In genomic region chr9:34633851-34634550, GRCh38 we compare ENCODE assay signal across 8 cellular contexts. TPM values are rescaled to one million over a fixed set of nuclear protein-coding genes. Genes with fewer than 3 reads are reported as not detected.
A peak's percentile ranks its signal among the peaks of the same experiment; 100 is the strongest.
DNase-seq lines count a peak whose midpoint lies in the region; ATAC-seq and TF ChIP-seq lines count a peak whose summit lies in the region.

No MANE protein-coding gene starts in this region.

- peaks cover 20% of the 10 kb centered on the region for H3K27me3 Mint-ChIP-seq in activated CD4-positive, alpha-beta memory T cell treated with anti-CD3 and anti-CD28 coated beads, Interleukin-2, amount 10 ng/mL, durations not matched to agents 7 days and 5 days
- peaks cover 19 to 20% of the 10 kb centered on the region in 2 donors for H3K27me3 Mint-ChIP-seq in effector memory CD8-positive, alpha-beta T cell

- TF ChIP-seq CTCF in HFF-Myc (IDR thresholded peaks at IDR 0.05; ENCODE audit: low read depth, low read length, missing control alignments) = peak; percentile 89

- no peak overlapping the region for H3K27ac Mint-ChIP-seq in activated CD4-positive, alpha-beta memory T cell treated with anti-CD3 and anti-CD28 coated beads, Interleukin-2, amount 10 ng/mL, durations not matched to agents 7 days and 5 days
- H3K27ac Mint-ChIP-seq in effector memory CD8-positive, alpha-beta T cell = peak overlapping the region in 1 of 2 donors; percentile 20

- POLR2A ChIA-PET in activated CD4-positive, alpha-beta memory T cell treated with anti-CD3 and anti-CD28 coated beads, Interleukin-2, amount 10 ng/mL, durations not matched to agents 7 days and 5 days (lab: Charles Lee) = interaction anchor here (0.6 to 7.0 kb wide), 9 partner anchors 9 to 22 kb away, joined by 3 to 96 read pairs (median 4); partner anchors contain the start of genes DCTN3, GALT and RPP25L

- H3K4me1 Mint-ChIP-seq in activated CD4-positive, alpha-beta memory T cell treated with anti-CD3 and anti-CD28 coated beads, Interleukin-2, amount 10 ng/mL, durations not matched to agents 7 days and 5 days = peaks cover 49% of the 10 kb centered on the region
- peaks cover 33 to 41% of the 10 kb centered on the region in 2 donors for H3K4me1 Mint-ChIP-seq in effector memory CD8-positive, alpha-beta T cell (ENCODE audit: low read depth in 2 of 2)

- no peak overlapping the region for H3K4me3 Mint-ChIP-seq in activated CD4-positive, alpha-beta memory T cell treated with anti-CD3 and anti-CD28 coated beads, Interleukin-2, amount 10 ng/mL, durations not matched to agents 7 days and 5 days
- H3K4me3 Mint-ChIP-seq in effector memory CD8-positive, alpha-beta T cell = no peak overlapping the region

- peak; percentile 23 for ATAC-seq in effector memory CD8-positive, alpha-beta T cell (replicated peaks)
- no peak for ATAC-seq in HG03520 (IDR thresholded peaks at IDR 0.05; ENCODE audit: unreplicated experiment)

- H3K9me3 Mint-ChIP-seq in activated CD4-positive, alpha-beta memory T cell treated with anti-CD3 and anti-CD28 coated beads, Interleukin-2, amount 10 ng/mL, durations not matched to agents 7 days and 5 days = no peaks in the 10 kb centered on the region
- H3K9me3 Mint-ChIP-seq in effector memory CD8-positive, alpha-beta T cell = no peaks in the 10 kb centered on the region

- H3K36me3 Mint-ChIP-seq in activated CD4-positive, alpha-beta memory T cell treated with anti-CD3 and anti-CD28 coated beads, Interleukin-2, amount 10 ng/mL, durations not matched to agents 7 days and 5 days (ENCODE audit: low read depth) = peaks cover 15% of the 10 kb centered on the region
- H3K36me3 Mint-ChIP-seq in effector memory CD8-positive, alpha-beta T cell (ENCODE audit: insufficient read depth) = peaks cover 14% of the 10 kb centered on the region

- CTCF ChIA-PET in activated CD4-positive, alpha-beta memory T cell treated with anti-CD3 and anti-CD28 coated beads, Interleukin-2, amount 10 ng/mL, durations not matched to agents 7 days and 5 days (lab: Charles Lee) = interaction anchor here (0.7 to 8.5 kb wide), 20 partner anchors 8 to 392 kb away, joined by 3 to 131 read pairs (median 4); partner anchors contain the start of genes CCL27, DCTN3, GALT and IL11RA

- H3K4me3 ChIP-seq in HFF-Myc (replicated peaks; ENCODE audit: low read depth, low read length) = no peak overlapping the region

- DNase-seq in DMS 273 treated with DMSO at 0.1 percent for 48 hours (lab: John Stamatoyannopoulos, UW) = peak; percentile 34
- no peak for DNase-seq in HFF-Myc (ENCODE audit: extremely low read depth, low read depth)
- DNase-seq in NCI-H774 (lab: John Stamatoyannopoulos, UW) = peak; percentile 22
- DNase-seq in activated CD4-positive, alpha-beta memory T cell treated with anti-CD3 and anti-CD28 coated beads, Interleukin-2, amount 10 ng/mL, durations not matched to agents 7 days and 5 days = peak; percentile 80
- DNase-seq in effector memory CD8-positive, alpha-beta T cell = peak; percentile 67 to 74 (median 72)
- DNase-seq in midbrain (lab: John Stamatoyannopoulos, UW) = peak; percentile 72
- peak; percentile 83 for DNase-seq in stimulated activated CD8-positive, alpha-beta memory T cell treated with anti-CD3 and anti-CD28 coated beads, Interleukin-4, amount 100 ng/mL, for 48 hours

RNA-seq across cellular contexts. Expression of gene SIGMAR1, which starts 3.6 kb away (rescaled TPM):
- 10 to 100 TPM; 53.3 to 55.5 TPM for total RNA-seq in activated CD4-positive, alpha-beta memory T cell treated with anti-CD3 and anti-CD28 coated beads, Interleukin-2, amount 10 ng/mL, durations not matched to agents 7 days and 5 days

RNA-seq across cellular contexts. Expression of gene ARID3C, which starts 5.1 kb away (rescaled TPM):
- total RNA-seq in activated CD4-positive, alpha-beta memory T cell treated with anti-CD3 and anti-CD28 coated beads, Interleukin-2, amount 10 ng/mL, durations not matched to agents 7 days and 5 days = under 1 TPM; 0.15 to 0.18 TPM

RNA-seq across cellular contexts. Expression of gene GALT, which starts 12.5 kb away (rescaled TPM):
- total RNA-seq in activated CD4-positive, alpha-beta memory T cell treated with anti-CD3 and anti-CD28 coated beads, Interleukin-2, amount 10 ng/mL, durations not matched to agents 7 days and 5 days = 10 to 100 TPM; 95.2 to 95.6 TPM

RNA-seq across cellular contexts. Expression of gene DCTN3, which starts 13.7 kb away (rescaled TPM):
- total RNA-seq in activated CD4-positive, alpha-beta memory T cell treated with anti-CD3 and anti-CD28 coated beads, Interleukin-2, amount 10 ng/mL, durations not matched to agents 7 days and 5 days = 100 to 1,000 TPM; 143 to 144 TPM

RNA-seq across cellular contexts. Expression of gene IL11RA, which starts 18.0 kb away (rescaled TPM):
- 10 to 100 TPM; 51.5 to 54.0 TPM for total RNA-seq in activated CD4-positive, alpha-beta memory T cell treated with anti-CD3 and anti-CD28 coated beads, Interleukin-2, amount 10 ng/mL, durations not matched to agents 7 days and 5 days
